Comparison of ENCODE assay signal across 17 cellular contexts in genomic region chr19:2582984-2583956, GRCh38.
"Had no signal": no experiment of that assay in that cellular context is flagged by ENCODE, and none has a peak within 500 bp of the region (broad histone marks: within the 10 kb centered on the region; RNA-seq: fewer than 3 reads in every experiment).

No MANE protein-coding gene starts in this region.

- H3K27ac Mint-ChIP-seq: activated B cell treated with CpG ODN at 0.5 μM for 24 hours; activated CD4-positive, alpha-beta T cell treated with anti-CD3 and anti-CD28 coated beads, Interleukin-2, amount 10 ng/mL, durations not matched to agents 24 days and 14 days; activated naive CD4-positive, alpha-beta T cell treated with anti-CD3 and anti-CD28 coated beads for 36 hours; activated T-helper 17 cell treated with anti-CD3 and anti-CD28 coated beads, Interleukin-2, amount 50 U/mL, for 72 hours; stimulated activated naive CD8-positive, alpha-beta T cell treated with anti-CD3 and anti-CD28 coated beads, Interleukin-15, amount 100 ng/mL, for 72 hours had no signal

- H3K9me3 ChIP-seq: testis had no signal

- H3K27me3 Mint-ChIP-seq: activated B cell treated with CpG ODN at 0.5 μM for 24 hours had no signal

- H3K4me1 Mint-ChIP-seq: activated T-helper 17 cell treated with anti-CD3 and anti-CD28 coated beads, Interleukin-2, amount 50 U/mL, for 72 hours had no signal

- H3K4me3 Mint-ChIP-seq: activated B cell treated with CpG ODN at 0.5 μM for 24 hours; activated CD4-positive, alpha-beta T cell treated with anti-CD3 and anti-CD28 coated beads, Interleukin-2, amount 10 ng/mL, durations not matched to agents 24 days and 14 days; activated naive CD4-positive, alpha-beta T cell treated with anti-CD3 and anti-CD28 coated beads for 36 hours; activated T-helper 17 cell treated with anti-CD3 and anti-CD28 coated beads, Interleukin-2, amount 50 U/mL, for 72 hours; effector memory CD8-positive, alpha-beta T cell; naive thymus-derived CD4-positive, alpha-beta T cell; stimulated activated naive CD8-positive, alpha-beta T cell treated with anti-CD3 and anti-CD28 coated beads, Interleukin-15, amount 100 ng/mL, for 72 hours had no signal

- H3K4me3 ChIP-seq: cardiac muscle cell, testis had no signal

- DNase-seq: activated B cell treated with CpG ODN at 0.5 μM for 24 hours; activated CD4-positive, alpha-beta T cell treated with anti-CD3 and anti-CD28 coated beads, Interleukin-2, amount 10 ng/mL, durations not matched to agents 24 days and 14 days; activated naive CD4-positive, alpha-beta T cell treated with anti-CD3 and anti-CD28 coated beads for 36 hours; activated T-cell treated with anti-CD3 and anti-CD28 coated beads for 4 hours; cortex of kidney; effector memory CD8-positive, alpha-beta T cell; erythroblast; left colon; mammary epithelial cell; naive thymus-derived CD4-positive, alpha-beta T cell; nucleus accumbens; stimulated activated CD4-positive, alpha-beta T cell treated with anti-CD3 and anti-CD28 coated beads, Interleukin-15, amount 100 ng/mL, for 24 hours; stimulated activated CD4-positive, alpha-beta T cell treated with anti-CD3 and anti-CD28 coated beads, Interleukin-4, amount 100 ng/mL, for 24 hours; stimulated activated naive CD8-positive, alpha-beta T cell treated with anti-CD3 and anti-CD28 coated beads, Interleukin-15, amount 100 ng/mL, for 72 hours; testis had no signal

- ATAC-seq: activated T-helper 17 cell treated with anti-CD3 and anti-CD28 coated beads, Interleukin-2, amount 50 U/mL, for 72 hours; effector memory CD8-positive, alpha-beta T cell; left colon; naive thymus-derived CD4-positive, alpha-beta T cell; stimulated activated naive CD8-positive, alpha-beta T cell treated with anti-CD3 and anti-CD28 coated beads, Interleukin-15, amount 100 ng/mL, for 72 hours had no signal

- H3K27me3 ChIP-seq: cardiac muscle cell, testis had no signal

- H3K9me3 Mint-ChIP-seq: activated T-helper 17 cell treated with anti-CD3 and anti-CD28 coated beads, Interleukin-2, amount 50 U/mL, for 72 hours had no signal

- H3K27ac ChIP-seq: cardiac muscle cell, testis had no signal

- H3K36me3 ChIP-seq: cardiac muscle cell had no signal
